ENCODE assay signal across 8 cellular contexts in genomic region chr18:80034852-80035406, GRCh38. TPM values are rescaled to one million over a fixed set of nuclear protein-coding genes. Genes with fewer than 3 reads are reported as not detected.
DNase-seq lines count a peak whose midpoint lies in the region; ATAC-seq, FAIRE-seq and TF ChIP-seq lines count a peak whose summit lies in the region.

No MANE protein-coding gene starts in this region.

- no peak for FAIRE-seq in HTR-8/SVneo (lab: Jason Lieb, UNC)

- TF ChIP-seq CTCF in A673 (conservative IDR thresholded peaks at IDR 0.05; ENCODE audit: low read depth, low read length) (no peak), HEK293 (tag by site-specific recombination; IDR thresholded peaks at IDR 0.05) (no peak), brain microvascular endothelial cell (IDR thresholded peaks at IDR 0.05; ENCODE audit: low read depth, low read length, missing control alignments) (no peak)

- H3K4me3 ChIP-seq in A673 (ENCODE audit: low read depth, low read length, poor library complexity, severe bottlenecking) (peak overlapping the region; percentile 79), HEK293 (ENCODE audit: low read depth, low read length) (peak overlapping the region; percentile 66), brain microvascular endothelial cell (ENCODE audit: low read depth, low read length) (peak overlapping the region; percentile 83), mesodermal cell (ENCODE audit: extremely low read depth, insufficient read depth, low read length, poor library complexity, severe bottlenecking) (peak overlapping the region; percentile 72)

- H3K36me3 ChIP-seq in A673 (ENCODE audit: insufficient read depth, low read length, poor library complexity, severe bottlenecking) (no peaks in the 10 kb centered on the region), HEK293 (ENCODE audit: control insufficient read depth in 2 of 2, insufficient read depth in 1 of 2, low read length in 2 of 2) (peaks cover 2 to 17% of the 10 kb centered on the region in 2 experiments; a peak in 2 of 3 replicates), brain microvascular endothelial cell (replicated peaks) (no peaks in the 10 kb centered on the region), mesodermal cell (ENCODE audit: control insufficient read depth, insufficient read depth, low read length) (peaks cover 30% of the 10 kb centered on the region)

- no peaks in the 10 kb centered on the region for H3K27me3 ChIP-seq in A673 (replicated peaks; ENCODE audit: insufficient read depth, low read depth, low read length, poor library complexity)
- H3K27me3 ChIP-seq in brain microvascular endothelial cell (replicated peaks): no peaks in the 10 kb centered on the region

- H3K9me3 ChIP-seq in A673 (ENCODE audit: low read depth, low read length, poor library complexity, severe bottlenecking) (no peaks in the 10 kb centered on the region), HEK293 (ENCODE audit: control insufficient read depth, insufficient read depth, low read depth, low read length) (no peaks in the 10 kb centered on the region), mesodermal cell (ENCODE audit: control insufficient read depth, low read length) (no peaks in the 10 kb centered on the region)

- BruUV-seq in A673 (replicated peaks; lab: Mats Ljungman, UMichigan): TSS peak; percentile 51

- 31 to 39% methylated on average over 2 to 8 of the region's 8 CpGs for WGBS in mesodermal cell (ENCODE audit: insufficient coverage in 2 of 2), 2 experiments

- in situ Hi-C loops in brain microvascular endothelial cell (cut with HindIII; ENCODE audit: low pct_ligation_motif_present, low sequenced_read_pairs): no loop called here

- H3K4me1 ChIP-seq in A673 (ENCODE audit: insufficient read depth, low read length, poor library complexity, severe bottlenecking) (peaks cover 9% of the 10 kb centered on the region), HEK293 (ENCODE audit: control insufficient read depth, insufficient read depth, low read length) (peaks cover 9% of the 10 kb centered on the region; the same call in 1 of the 2 replicates), mesodermal cell (ENCODE audit: control insufficient read depth, insufficient read depth, low read length, poor library complexity, severe bottlenecking) (peaks cover 4% of the 10 kb centered on the region)

- ATAC-seq in GM18511 (IDR thresholded peaks at IDR 0.05; ENCODE audit: unreplicated experiment): no peak

- intact Hi-C loops in A673 (cut with micrococcal nuclease; ENCODE audit: unreplicated experiment): loop anchor here (2.0 to 10.0 kb wide), 3 partner anchors 46 to 640 kb away; partner anchors contain the start of genes NFATC1, SLC66A2 and TXNL4A

- CTCF ChIA-PET in A673 (lab: Charles Lee) (no interaction called here), HEK293 (lab: Yijun Ruan, JAX) (interaction anchor here (0.5 to 1.0 kb wide), 9 partner anchors 11 to 569 kb away, joined by 3 to 5 read pairs (median 3); no protein-coding TSS in a partner anchor)

- POLR2A ChIA-PET in A673 (lab: Charles Lee; ENCODE audit: low non-redundant PET) (no interaction called here), HEK293 (lab: Yijun Ruan, JAX) (interaction anchor here (1.3 to 2.4 kb wide), 5 partner anchors 75 to 121 kb away, joined by 3 to 22 read pairs (median 7); partner anchors contain the start of genes ADNP2 and SLC66A2)

- H3K27ac ChIP-seq in A673 (ENCODE audit: low read depth, low read length, poor library complexity, severe bottlenecking): peak overlapping the region; percentile 87
- peak overlapping the region; percentile 74 for H3K27ac ChIP-seq in HEK293 (ENCODE audit: extremely low read depth, low read depth, low read length)
- H3K27ac ChIP-seq in brain microvascular endothelial cell: peak overlapping the region; percentile 55
- peak overlapping the region; percentile 94 for H3K27ac ChIP-seq in mesodermal cell (ENCODE audit: low read depth, low read length, severe bottlenecking)

- peak; percentile 11 for DNase-seq in A673 (ENCODE audit: low spot score)
- DNase-seq in brain microvascular endothelial cell: no peak
- no peak for DNase-seq in HTR-8/SVneo (ENCODE audit: insufficient read length, low spot score)
- DNase-seq in T1000 (lab: John Stamatoyannopoulos, UW): no peak
- DNase-seq in NCI-H128 (lab: John Stamatoyannopoulos, UW; ENCODE audit: unreplicated experiment): no peak

TF ChIP-seq in HEK293, 187 proteins besides CTCF, POLR2A, EP300 and RAD21:
- no peak for TF ChIP-seq TCF7L2 (IDR thresholded peaks at IDR 0.05; ENCODE audit: borderline replicate concordance, low read depth, low read length)
- TF ChIP-seq ZFP37 (tag by site-specific recombination; IDR thresholded peaks at IDR 0.05): peak; percentile 3; the same call in 1 of the 2 replicates
- TF ChIP-seq ZNF449 (tag by site-specific recombination; IDR thresholded peaks at IDR 0.05): no peak
- no peak for TF ChIP-seq BCL11A (tag by site-specific recombination; IDR thresholded peaks at IDR 0.05; ENCODE audit: low read depth)
- TF ChIP-seq ZNF311 (tag by site-specific recombination; IDR thresholded peaks at IDR 0.05; ENCODE audit: borderline replicate concordance): no peak
- 0 out of 2 replicates have a peak, but pooled peaks have one; percentile 39 for TF ChIP-seq ZNF335 (tag by site-specific recombination; conservative IDR thresholded peaks at IDR 0.05)
- no peak for TF ChIP-seq ZNF610 (tag by site-specific recombination; IDR thresholded peaks at IDR 0.05; ENCODE audit: borderline replicate concordance)
- no peak for TF ChIP-seq ZNF692 (tag by site-specific recombination; IDR thresholded peaks at IDR 0.05)
- no peak for TF ChIP-seq ZNF140 (tag by site-specific recombination; IDR thresholded peaks at IDR 0.05)
- TF ChIP-seq ZNF239 (tag by site-specific recombination; IDR thresholded peaks at IDR 0.05): no peak
- TF ChIP-seq ZNF501 (tag by site-specific recombination; IDR thresholded peaks at IDR 0.05): no peak
- TF ChIP-seq ZNF155 (tag by site-specific recombination; IDR thresholded peaks at IDR 0.05): no peak
- TF ChIP-seq GLIS1 (tag by site-specific recombination; IDR thresholded peaks at IDR 0.05): 0 out of 2 replicates have a peak, but pooled peaks have one; percentile 1
- no peak for TF ChIP-seq SP7 (tag by site-specific recombination; IDR thresholded peaks at IDR 0.05)
- TF ChIP-seq MYNN (tag by site-specific recombination; IDR thresholded peaks at IDR 0.05; ENCODE audit: borderline replicate concordance): no peak
- TF ChIP-seq ZNF266 (tag by site-specific recombination; IDR thresholded peaks at IDR 0.05; ENCODE audit: low read depth): no peak
- no peak for TF ChIP-seq ZNF549 (tag by site-specific recombination; IDR thresholded peaks at IDR 0.05)
- TF ChIP-seq ZBTB26 (tag by site-specific recombination; optimal IDR thresholded peaks at IDR 0.05): no peak

RNA-seq across cellular contexts. Expression of gene RBFA, which starts 0.7 kb away (rescaled TPM):
- total RNA-seq in A673 (2021): 39.5 and 46.1 TPM in 2 replicates
- 37.5 TPM for polyA plus RNA-seq in mesodermal cell (2013, experiment 1 of 2)
- 42.8 TPM for polyA plus RNA-seq in mesodermal cell (2013, experiment 2 of 2)

RNA-seq across cellular contexts. Expression of gene TXNL4A, which starts 46.6 kb away (rescaled TPM):
- total RNA-seq in A673 (2021): 201 and 216 TPM in 2 replicates
- 130 TPM for polyA plus RNA-seq in mesodermal cell (2013, experiment 1 of 2)
- 113 TPM for polyA plus RNA-seq in mesodermal cell (2013, experiment 2 of 2)
